ENCODE assay signal across 9 cellular contexts in genomic region chr5:87195104-87195581, GRCh38.
A peak's percentile ranks its signal among the peaks of the same experiment; 100 is the strongest.
DNase-seq lines count a peak whose midpoint lies in the region; ATAC-seq and TF ChIP-seq lines count a peak whose summit lies in the region.
"Had no signal": no experiment of that assay in that cellular context is flagged by ENCODE, and none has a peak within 500 bp of the region (broad histone marks: within the 10 kb centered on the region; RNA-seq: fewer than 3 reads in every experiment).

No MANE protein-coding gene starts in this region.

- H3K4me3 Mint-ChIP-seq in activated CD8-positive, alpha-beta T cell treated with anti-CD3 and anti-CD28 coated beads for 36 hours, result no peak overlapping the region
- H3K4me3 Mint-ChIP-seq in activated CD8-positive, alpha-beta T cell treated with anti-CD3 and anti-CD28 coated beads, Interleukin-2, amount 10 ng/mL, durations not matched to agents 7 days and 5 days, result no peak overlapping the region

- TF ChIP-seq CTCF in activated CD8-positive, alpha-beta T cell treated with anti-CD3 and anti-CD28 coated beads for 36 hours (IDR thresholded peaks at IDR 0.05), result no peak
- no peak for TF ChIP-seq CTCF in brain microvascular endothelial cell (IDR thresholded peaks at IDR 0.05; ENCODE audit: low read depth, low read length, missing control alignments)

- in situ Hi-C loops in brain microvascular endothelial cell (cut with HindIII; ENCODE audit: low pct_ligation_motif_present, low sequenced_read_pairs), result no loop called here
- in situ Hi-C loops in G401 (cut with HindIII; ENCODE audit: low sequenced_read_pairs), result no loop called here

- no peaks in the 10 kb centered on the region for H3K36me3 Mint-ChIP-seq in activated CD8-positive, alpha-beta T cell treated with anti-CD3 and anti-CD28 coated beads for 36 hours (ENCODE audit: low read depth)
- H3K36me3 Mint-ChIP-seq in activated CD8-positive, alpha-beta T cell treated with anti-CD3 and anti-CD28 coated beads, Interleukin-2, amount 10 ng/mL, durations not matched to agents 7 days and 5 days (ENCODE audit: low read depth), result no peaks in the 10 kb centered on the region

- peak; percentile 81 for ATAC-seq in activated CD8-positive, alpha-beta T cell treated with anti-CD3 and anti-CD28 coated beads for 36 hours
- no peak for ATAC-seq in activated CD8-positive, alpha-beta T cell treated with anti-CD3 and anti-CD28 coated beads, Interleukin-2, amount 10 ng/mL, durations not matched to agents 7 days and 5 days
- peak; percentile 46 for ATAC-seq in HG03354 (IDR thresholded peaks at IDR 0.05; ENCODE audit: poor library complexity, severe bottlenecking, unreplicated experiment)
- peak; percentile 71 for ATAC-seq in stimulated activated naive CD8-positive, alpha-beta T cell treated with anti-CD3 and anti-CD28 coated beads, Interleukin-15, Interleukin-2, amounts not matched to agents 100 U/mL and 50 U/mL, for 24 hours

- H3K4me1 Mint-ChIP-seq in activated CD8-positive, alpha-beta T cell treated with anti-CD3 and anti-CD28 coated beads for 36 hours (ENCODE audit: low read depth), result peaks cover 43% of the 10 kb centered on the region
- H3K4me1 Mint-ChIP-seq in activated CD8-positive, alpha-beta T cell treated with anti-CD3 and anti-CD28 coated beads, Interleukin-2, amount 10 ng/mL, durations not matched to agents 7 days and 5 days (ENCODE audit: low read depth), result peaks cover 36% of the 10 kb centered on the region

- POLR2A ChIA-PET in activated CD8-positive, alpha-beta T cell treated with anti-CD3 and anti-CD28 coated beads for 36 hours (lab: Charles Lee), result interaction anchor here (0.6 kb wide), 2 partner anchors 177 to 298 kb away, joined by 3 read pairs; no protein-coding TSS in a partner anchor
- POLR2A ChIA-PET in activated CD8-positive, alpha-beta T cell treated with anti-CD3 and anti-CD28 coated beads, Interleukin-2, amount 10 ng/mL, durations not matched to agents 7 days and 5 days (lab: Charles Lee), result interaction anchor here (0.6 kb wide), 1 partner anchor 73 kb away, joined by 3 read pairs; no protein-coding TSS in a partner anchor

- CTCF ChIA-PET in activated CD8-positive, alpha-beta T cell treated with anti-CD3 and anti-CD28 coated beads for 36 hours (lab: Charles Lee), result interaction anchor here (1.5 to 1.7 kb wide), 3 partner anchors 12 to 212 kb away, joined by 3 to 4 read pairs (median 4); no protein-coding TSS in a partner anchor
- CTCF ChIA-PET in activated CD8-positive, alpha-beta T cell treated with anti-CD3 and anti-CD28 coated beads, Interleukin-2, amount 10 ng/mL, durations not matched to agents 7 days and 5 days (lab: Charles Lee), result interaction anchor here (1.4 kb wide), 1 partner anchor 209 kb away, joined by 3 read pairs; no protein-coding TSS in a partner anchor

- no peaks in the 10 kb centered on the region for H3K27me3 ChIP-seq in brain microvascular endothelial cell (replicated peaks)

- intact Hi-C loops in activated CD8-positive, alpha-beta T cell treated with anti-CD3 and anti-CD28 coated beads for 36 hours (cut with micrococcal nuclease), result no loop called here
- intact Hi-C loops in head of caudate nucleus (cut with DNase I), result no loop called here

- DNase-seq in activated CD8-positive, alpha-beta T cell treated with anti-CD3 and anti-CD28 coated beads for 36 hours, result peak; percentile 75
- DNase-seq in activated CD8-positive, alpha-beta T cell treated with anti-CD3 and anti-CD28 coated beads, Interleukin-2, amount 10 ng/mL, durations not matched to agents 7 days and 5 days, result no peak
- DNase-seq in brain microvascular endothelial cell (peak; percentile 72), NCI-H1105 treated with DMSO at 0.1 percent for 48 hours (lab: John Stamatoyannopoulos, UW) (no peak), G401 (ENCODE audit: low spot score) (no peak), head of caudate nucleus (no peak)
- DNase-seq in stimulated activated naive CD8-positive, alpha-beta T cell treated with anti-CD3 and anti-CD28 coated beads, Interleukin-15, Interleukin-2, amounts not matched to agents 100 U/mL and 50 U/mL, for 24 hours, result peak; percentile 27

- H3K27me3 Mint-ChIP-seq in activated CD8-positive, alpha-beta T cell treated with anti-CD3 and anti-CD28 coated beads for 36 hours, result no peaks in the 10 kb centered on the region
- no peaks in the 10 kb centered on the region for H3K27me3 Mint-ChIP-seq in activated CD8-positive, alpha-beta T cell treated with anti-CD3 and anti-CD28 coated beads, Interleukin-2, amount 10 ng/mL, durations not matched to agents 7 days and 5 days (ENCODE audit: low read depth)

- H3K27ac ChIP-seq in brain microvascular endothelial cell, result peak overlapping the region; percentile 79
- H3K27ac ChIP-seq: parathyroid adenoma had no signal

- peak overlapping the region; percentile 75 for H3K27ac Mint-ChIP-seq in activated CD8-positive, alpha-beta T cell treated with anti-CD3 and anti-CD28 coated beads for 36 hours
- H3K27ac Mint-ChIP-seq in activated CD8-positive, alpha-beta T cell treated with anti-CD3 and anti-CD28 coated beads, Interleukin-2, amount 10 ng/mL, durations not matched to agents 7 days and 5 days, result no peak overlapping the region

- no peak overlapping the region for H3K4me3 ChIP-seq in brain microvascular endothelial cell (ENCODE audit: low read depth, low read length)

- H3K9me3 Mint-ChIP-seq in activated CD8-positive, alpha-beta T cell treated with anti-CD3 and anti-CD28 coated beads for 36 hours, result peaks cover 4% of the 10 kb centered on the region
- H3K9me3 Mint-ChIP-seq in activated CD8-positive, alpha-beta T cell treated with anti-CD3 and anti-CD28 coated beads, Interleukin-2, amount 10 ng/mL, durations not matched to agents 7 days and 5 days (ENCODE audit: insufficient read depth), result no peaks in the 10 kb centered on the region

- no peaks in the 10 kb centered on the region for H3K36me3 ChIP-seq in brain microvascular endothelial cell (replicated peaks)

Comparison
In these comparisons a context has a peak if more than half of its experiments do, and no peak if none do; other contexts are left out.
1. DNase-seq: peak in activated CD8-positive, alpha-beta T cell treated with anti-CD3 and anti-CD28 coated beads for 36 hours (single experiment), brain microvascular endothelial cell (single experiment) and stimulated activated naive CD8-positive, alpha-beta T cell treated with anti-CD3 and anti-CD28 coated beads, Interleukin-15, Interleukin-2, amounts not matched to agents 100 U/mL and 50 U/mL, for 24 hours (single experiment); none in activated CD8-positive, alpha-beta T cell treated with anti-CD3 and anti-CD28 coated beads, Interleukin-2, amount 10 ng/mL, durations not matched to agents 7 days and 5 days (single experiment), NCI-H1105 treated with DMSO at 0.1 percent for 48 hours (single experiment), G401 (single experiment) and head of caudate nucleus (0 of 42).